Comparison of ENCODE assay signal across 31 cellular contexts in the genomic region with DNA sequence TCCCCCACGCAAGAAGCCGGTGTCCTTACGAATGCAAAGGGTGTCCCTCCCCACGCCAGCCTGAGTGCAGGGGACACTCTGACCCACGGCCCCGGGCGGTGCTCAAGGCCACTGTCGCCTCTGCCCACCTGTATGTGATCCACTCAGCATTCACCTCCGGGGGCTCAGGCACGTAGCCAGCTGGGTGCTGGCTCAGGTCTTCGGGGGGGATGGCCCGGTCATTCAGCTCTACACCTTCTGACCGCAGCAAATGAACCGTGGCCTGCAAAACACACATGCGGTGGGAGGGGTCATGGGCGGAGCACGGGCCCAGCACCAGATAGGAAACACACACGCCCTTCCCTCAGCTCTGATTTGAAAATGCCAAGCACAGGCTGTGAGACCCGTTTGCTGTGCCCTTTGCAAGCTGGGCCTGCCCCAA. TPM values are rescaled to one million over a fixed set of nuclear protein-coding genes. Genes with fewer than 3 reads are reported as not detected.
DNase-seq lines count a peak whose midpoint lies in the region; ATAC-seq and TF ChIP-seq lines count a peak whose summit lies in the region.
"Had no signal": no experiment of that assay in that cellular context is flagged by ENCODE, and none has a peak within 500 bp of the region (broad histone marks: within the 10 kb centered on the region; RNA-seq: fewer than 3 reads in every experiment).

No MANE protein-coding gene starts in this region.

- H3K4me3 Mint-ChIP-seq in naive B cell: peak overlapping the region in 5 of 8 donors; percentile 44 to 62 (median 52)
- H3K4me3 Mint-ChIP-seq: activated T-helper 17 cell treated with anti-CD3 and anti-CD28 coated beads, Interleukin-2, amount 50 U/mL, for 72 hours; endodermal cell; natural killer cell; T-helper 1 cell treated with Interleukin-12 subunit alpha and Interleukin-12 subunit beta and Interleukin-4 antibody, amounts not matched to agents 30 μg/mL and 1 μg/mL, for 36 hours had no signal

- no peak for TF ChIP-seq CTCF in left ventricle myocardium inferior (IDR thresholded peaks at IDR 0.05; ENCODE audit: borderline replicate concordance)
- no peak for TF ChIP-seq CTCF in upper lobe of right lung (IDR thresholded peaks at IDR 0.05)
- TF ChIP-seq CTCF in colonic mucosa (IDR thresholded peaks at IDR 0.05): no peak
- no peak for TF ChIP-seq CTCF in BE2C (IDR thresholded peaks at IDR 0.05; ENCODE audit: low read depth, low read length)

- intact Hi-C loops in Right ventricle myocardium inferior (cut with DNase I): no loop called here
- intact Hi-C loops in left ventricle myocardium inferior (cut with micrococcal nuclease): no loop called here
- intact Hi-C loops in upper lobe of right lung (cut with DNase I): no loop called here
- intact Hi-C loops in colonic mucosa (cut with DNase I): no loop called here

- DNase-seq in Right ventricle myocardium inferior (ENCODE audit: missing footprints) (peak; percentile 56), left ventricle myocardium inferior (no peak), SJCRH30 (peak; percentile 14 to 31), naive B cell (no peak), upper lobe of right lung (peak; percentile 51), NCI-H1105 (lab: John Stamatoyannopoulos, UW) (no peak), colonic mucosa (no peak), BE2C (no peak)
- DNase-seq: activated CD4-positive, alpha-beta T cell treated with anti-CD3 and anti-CD28 coated beads, Interleukin-2, amount 50 U/mL, for 48 hours; activated CD8-positive, alpha-beta memory T cell treated with anti-CD3 and anti-CD28 coated beads, Interleukin-2, amount 50 U/mL, for 48 hours; cortex of kidney; DMS79; endodermal cell; foreskin melanocyte; GDM1; IMR-90; midbrain; natural killer cell; NCI-H1105 treated with DMSO at 0.1 percent for 48 hours; NCI-H2029; NCI-H226; right cardiac atrium; stimulated activated naive CD4-positive, alpha-beta T cell had no signal

- no peaks in the 10 kb centered on the region for H3K36me3 Mint-ChIP-seq in naive B cell
- H3K36me3 Mint-ChIP-seq: activated naive CD4-positive, alpha-beta T cell treated with anti-CD3 and anti-CD28 coated beads, Interleukin-2, amount 50 U/mL, for 72 hours; natural killer cell had no signal

- H3K27me3 Mint-ChIP-seq in naive B cell: peaks cover 6 to 43% (median 18%) of the 10 kb centered on the region in 3 donors

- H3K9me3 ChIP-seq in left ventricle myocardium inferior (replicated peaks) (no peaks in the 10 kb centered on the region), SJCRH30 (replicated peaks) (no peaks in the 10 kb centered on the region), upper lobe of right lung (no peaks in the 10 kb centered on the region), colonic mucosa (no peaks in the 10 kb centered on the region), BE2C (no peaks in the 10 kb centered on the region)
- H3K9me3 ChIP-seq: esophagus muscularis mucosa had no signal

- no peak overlapping the region for H3K9ac ChIP-seq in colonic mucosa (ENCODE audit: low read depth in 2 of 2, low read length in 2 of 2)
- H3K9ac ChIP-seq: parathyroid adenoma had no signal

- H3K4me1 ChIP-seq in left ventricle myocardium inferior (no peaks in the 10 kb centered on the region), SJCRH30 (no peaks in the 10 kb centered on the region), upper lobe of right lung (no peaks in the 10 kb centered on the region), colonic mucosa (no peaks in the 10 kb centered on the region), BE2C (no peaks in the 10 kb centered on the region)
- H3K4me1 ChIP-seq: esophagus muscularis mucosa, parathyroid adenoma had no signal

- H3K27ac ChIP-seq in left ventricle myocardium inferior (replicated peaks): no peak overlapping the region
- no peak overlapping the region for H3K27ac ChIP-seq in SJCRH30
- no peak overlapping the region for H3K27ac ChIP-seq in upper lobe of right lung
- no peak overlapping the region for H3K27ac ChIP-seq in colonic mucosa
- H3K27ac ChIP-seq: esophagus muscularis mucosa, parathyroid adenoma, SK-N-MC had no signal

- ATAC-seq in Right ventricle myocardium inferior (no peak), naive B cell (ENCODE audit: low read depth in 2 of 2) (no peak), upper lobe of right lung (no peak)
- ATAC-seq: activated CD4-positive, CD25-positive, alpha-beta regulatory T cell treated with anti-CD3 and anti-CD28 coated beads, Interleukin-2, amount 50 U/mL, for 24 hours; activated naive CD4-positive, alpha-beta T cell treated with anti-CD3 and anti-CD28 coated beads, Interleukin-2, amount 50 U/mL, for 72 hours; activated T-helper 17 cell treated with anti-CD3 and anti-CD28 coated beads, Interleukin-2, amount 50 U/mL, for 72 hours; left lobe of liver; natural killer cell had no signal

- H3K9me3 Mint-ChIP-seq in naive B cell: peaks cover 0 to 2% (median 0%) of the 10 kb centered on the region in 7 donors
- H3K9me3 Mint-ChIP-seq: activated naive CD4-positive, alpha-beta T cell treated with anti-CD3 and anti-CD28 coated beads, Interleukin-2, amount 50 U/mL, for 72 hours; activated T-helper 17 cell treated with anti-CD3 and anti-CD28 coated beads, Interleukin-2, amount 50 U/mL, for 72 hours; endodermal cell; natural killer cell; T-helper 1 cell treated with Interleukin-12 subunit alpha and Interleukin-12 subunit beta and Interleukin-4 antibody, amounts not matched to agents 30 μg/mL and 1 μg/mL, for 36 hours had no signal

- H3K36me3 ChIP-seq in left ventricle myocardium inferior (no peaks in the 10 kb centered on the region), SJCRH30 (no peaks in the 10 kb centered on the region), upper lobe of right lung (no peaks in the 10 kb centered on the region), colonic mucosa (no peaks in the 10 kb centered on the region), BE2C (no peaks in the 10 kb centered on the region)
- H3K36me3 ChIP-seq: esophagus muscularis mucosa had no signal

- H3K4me1 Mint-ChIP-seq in naive B cell: peaks cover 17 to 25% (median 19%) of the 10 kb centered on the region in 3 donors
- H3K4me1 Mint-ChIP-seq: activated T-helper 17 cell treated with anti-CD3 and anti-CD28 coated beads, Interleukin-2, amount 50 U/mL, for 72 hours; natural killer cell had no signal

- H3K27me3 ChIP-seq in left ventricle myocardium inferior (ENCODE audit: low read depth) (peaks cover 47% of the 10 kb centered on the region), SJCRH30 (0 out of 2 replicates have a peak, but pooled peaks cover 6% of the 10 kb centered on the region), upper lobe of right lung (no peaks in the 10 kb centered on the region), colonic mucosa (no peaks in the 10 kb centered on the region), BE2C (peaks cover 14% of the 10 kb centered on the region)

- H3K4me3 ChIP-seq in left ventricle myocardium inferior (no peak overlapping the region), SJCRH30 (peak overlapping the region; percentile 11; the same call in 1 of the 2 replicates), upper lobe of right lung (no peak overlapping the region), colonic mucosa (no peak overlapping the region), BE2C (ENCODE audit: low read depth, low read length) (no peak overlapping the region)
- H3K4me3 ChIP-seq: esophagus muscularis mucosa, SK-N-MC had no signal

- H3K27ac Mint-ChIP-seq in naive B cell: peak overlapping the region in 2 of 6 donors; percentile 73 to 75
- H3K27ac Mint-ChIP-seq: activated naive CD4-positive, alpha-beta T cell treated with anti-CD3 and anti-CD28 coated beads, Interleukin-2, amount 50 U/mL, for 72 hours; activated T-helper 17 cell treated with anti-CD3 and anti-CD28 coated beads, Interleukin-2, amount 50 U/mL, for 72 hours; endodermal cell; natural killer cell; T-helper 1 cell treated with Interleukin-12 subunit alpha and Interleukin-12 subunit beta and Interleukin-4 antibody, amounts not matched to agents 30 μg/mL and 1 μg/mL, for 36 hours had no signal

RNA-seq across cellular contexts. Expression of a gene that starts 25.9 kb away (rescaled TPM):
- total RNA-seq in Right ventricle myocardium inferior: 0.57 TPM
- 0.99 TPM for total RNA-seq in left ventricle myocardium inferior
- 1.1 and 1.7 TPM in 2 replicates for total RNA-seq in SJCRH30 (2014; rRNA removed; shearing (Covaris generic))
- under 1 TPM in 1 of 6 donors, not detected in 5; 0.05 TPM for polyA plus RNA-seq in naive B cell (ENCODE audit: low read depth in 6 of 6)
- 0.52 TPM for total RNA-seq in upper lobe of right lung
- under 1 TPM in 1 of 2 donors, not detected in 1; 0.13 TPM for total RNA-seq in colonic mucosa
- polyA plus RNA-seq in BE2C (2012; ENCODE audit: insufficient read depth, insufficient read length, low read depth): not detected
- total RNA-seq: activated T-helper 17 cell treated with anti-CD3 and anti-CD28 coated beads, Interleukin-2, amount 50 U/mL, for 72 hours had no signal

Comparison
In these comparisons a context has a peak if more than half of its experiments do, and no peak if none do; other contexts are left out.
1. DNase-seq: peak in Right ventricle myocardium inferior (single experiment), SJCRH30 (2 of 2) and upper lobe of right lung (single experiment); none in left ventricle myocardium inferior (single experiment), naive B cell (single experiment), NCI-H1105 (single experiment), colonic mucosa (single experiment) and BE2C (single experiment).